Comparison of ENCODE assay signal across 8 cellular contexts in the genomic region with DNA sequence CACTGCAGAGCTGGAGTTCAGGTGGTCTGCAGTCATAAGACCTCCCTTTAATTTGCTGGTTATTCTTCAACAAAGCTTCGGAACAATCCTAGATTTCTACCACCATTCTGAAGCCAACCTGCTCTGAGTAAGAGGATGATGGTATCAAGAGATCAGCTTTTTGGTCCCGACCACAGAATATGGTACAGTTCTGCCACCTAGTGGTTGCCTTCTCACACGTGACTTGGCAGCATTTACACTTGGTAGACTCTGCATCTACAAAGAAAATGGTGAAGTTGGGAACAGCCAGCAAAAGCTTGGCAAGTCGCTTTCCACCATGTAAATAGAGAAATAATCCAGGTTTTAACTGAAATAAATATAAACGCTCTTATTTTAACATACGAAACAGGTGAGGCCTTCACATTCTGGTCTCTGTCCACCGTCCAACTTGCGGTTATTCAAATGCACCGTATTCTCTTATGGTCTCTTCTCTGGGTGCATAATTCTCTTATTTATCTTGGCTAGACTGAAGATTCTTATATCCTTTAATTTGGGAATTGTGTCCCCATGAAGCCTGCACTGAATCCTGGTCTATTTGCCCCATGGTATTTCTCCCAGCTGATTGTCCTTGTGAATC.
DNase-seq lines count a peak whose midpoint lies in the region; ATAC-seq and TF ChIP-seq lines count a peak whose summit lies in the region.

No MANE protein-coding gene starts in this region.

- H3K4me3 ChIP-seq in lower lobe of right lung, result no peak overlapping the region

- H3K36me3 ChIP-seq in lower lobe of right lung, result no peaks in the 10 kb centered on the region

- H3K4me1 Mint-ChIP-seq in chondrocyte (ENCODE audit: low read depth), result peaks cover 4% of the 10 kb centered on the region

- intact Hi-C loops in lower lobe of right lung (cut with DNase I), result loop anchor here (5.0 kb wide), 1 partner anchor 577 kb away; no protein-coding TSS in a partner anchor

- no peaks in the 10 kb centered on the region for H3K27me3 ChIP-seq in lower lobe of right lung (ENCODE audit: low read depth)

- H3K9me3 Mint-ChIP-seq in chondrocyte (ENCODE audit: low read depth), result no peaks in the 10 kb centered on the region

- H3K27me3 Mint-ChIP-seq in chondrocyte (ENCODE audit: low read depth), result peaks cover 9% of the 10 kb centered on the region

- TF ChIP-seq CTCF in chondrocyte (IDR thresholded peaks at IDR 0.05) (peak; percentile 89), lower lobe of right lung (IDR thresholded peaks at IDR 0.05) (peak; percentile 65)

- H3K4me1 ChIP-seq in lower lobe of right lung, result no peaks in the 10 kb centered on the region

- H3K9me3 ChIP-seq in lower lobe of right lung, result no peaks in the 10 kb centered on the region

- no peak overlapping the region for H3K27ac ChIP-seq in lower lobe of right lung

- no peaks in the 10 kb centered on the region for H3K36me3 Mint-ChIP-seq in chondrocyte (ENCODE audit: low read depth)

- DNase-seq in C1 segment of cervical spinal cord (lab: John Stamatoyannopoulos, UW), result peak in 12 of 14 donors; percentile 1 to 64 (median 28)
- peak; percentile 76 to 95 (median 89) for DNase-seq in NCI-H1417 (lab: John Stamatoyannopoulos, UW)
- DNase-seq in chondrocyte (ENCODE audit: low spot score), result no peak
- no peak for DNase-seq in lower lobe of right lung
- peak; percentile 93 for DNase-seq in superior temporal gyrus (ENCODE audit: extremely low spot score)

- H3K4me3 Mint-ChIP-seq in chondrocyte (ENCODE audit: unreplicated experiment), result no peak overlapping the region

- ATAC-seq in GM18517 (IDR thresholded peaks at IDR 0.05; ENCODE audit: unreplicated experiment) (peak; percentile 97), HG02938 (IDR thresholded peaks at IDR 0.05; ENCODE audit: unreplicated experiment) (peak; percentile 99), SK-N-SH treated with all-trans-retinoic acid at 6 μM for 48 hours (peak; percentile 100), lower lobe of right lung (peak; percentile 68 to 90)

- no peak overlapping the region for H3K27ac Mint-ChIP-seq in chondrocyte (ENCODE audit: unreplicated experiment)

TF ChIP-seq in SK-N-SH treated with all-trans-retinoic acid at 6 μM for 48 hours, 23 proteins besides CTCF, POLR2A, EP300 and RAD21:
- TF ChIP-seq, protein P1, sequence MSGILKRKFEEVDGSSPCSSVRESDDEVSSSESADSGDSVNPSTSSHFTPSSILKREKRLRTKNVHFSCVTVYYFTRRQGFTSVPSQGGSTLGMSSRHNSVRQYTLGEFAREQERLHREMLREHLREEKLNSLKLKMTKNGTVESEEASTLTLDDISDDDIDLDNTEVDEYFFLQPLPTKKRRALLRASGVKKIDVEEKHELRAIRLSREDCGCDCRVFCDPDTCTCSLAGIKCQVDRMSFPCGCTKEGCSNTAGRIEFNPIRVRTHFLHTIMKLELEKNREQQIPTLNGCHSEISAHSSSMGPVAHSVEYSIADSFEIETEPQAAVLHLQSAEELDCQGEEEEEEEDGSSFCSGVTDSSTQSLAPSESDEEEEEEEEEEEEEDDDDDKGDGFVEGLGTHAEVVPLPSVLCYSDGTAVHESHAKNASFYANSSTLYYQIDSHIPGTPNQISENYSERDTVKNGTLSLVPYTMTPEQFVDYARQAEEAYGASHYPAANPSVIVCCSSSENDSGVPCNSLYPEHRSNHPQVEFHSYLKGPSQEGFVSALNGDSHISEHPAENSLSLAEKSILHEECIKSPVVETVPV (CRISPR knock-in tag; IDR thresholded peaks at IDR 0.05), result no peak
- TF ChIP-seq ZNF565 (CRISPR knock-in tag; conservative IDR thresholded peaks at IDR 0.05; ENCODE audit: low read depth), result no peak

Comparison
In these comparisons a context has a peak if more than half of its experiments do, and no peak if none do; other contexts are left out.
1. DNase-seq: peak in C1 segment of cervical spinal cord (12 of 14), NCI-H1417 (3 of 3) and superior temporal gyrus (single experiment); none in chondrocyte (single experiment) and lower lobe of right lung (single experiment).
2. Peak in every context shown above with its lines, with median percentiles within 50 percentile points of each other: ATAC-seq.